Comparison of ENCODE assay signal across 1 cellular context in genomic region chr13:98504029-98504351, GRCh38.
TF ChIP-seq lines count a peak whose summit lies in the region.

No MANE protein-coding gene starts in this region.

TF ChIP-seq in WTC11, 78 proteins besides CTCF, POLR2A, EP300 and RAD21 (continued from another document):
- TF ChIP-seq ZNF138 (CRISPR knock-in tag; conservative IDR thresholded peaks at IDR 0.05), result no peak
- no peak for TF ChIP-seq NFATC4 (CRISPR knock-in tag; IDR thresholded peaks at IDR 0.05)
- TF ChIP-seq NFE2L1 (CRISPR knock-in tag; IDR thresholded peaks at IDR 0.05), result no peak
